ENCODE assay signal across 31 cellular contexts in the genomic region with DNA sequence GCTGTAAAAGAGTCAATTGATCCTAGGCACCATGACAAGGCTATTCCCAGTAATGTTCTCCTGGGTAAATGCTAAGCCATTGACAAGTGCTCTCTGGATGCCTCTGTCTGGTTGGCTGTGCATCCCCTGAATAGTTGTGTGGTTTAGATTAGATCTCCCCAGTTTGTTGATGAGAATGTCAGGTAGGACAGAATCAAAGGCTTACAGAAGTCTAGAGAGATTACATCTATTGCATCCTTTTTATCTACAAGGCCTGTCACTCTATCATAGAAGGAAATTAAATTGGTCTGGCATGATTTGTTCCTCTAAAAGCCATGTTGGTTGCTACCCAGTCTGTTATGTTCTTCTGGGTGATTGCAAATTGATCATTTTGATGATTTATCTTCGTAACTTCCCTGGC.
"Had no signal": no experiment of that assay in that cellular context is flagged by ENCODE, and none has a peak within 500 bp of the region (broad histone marks: within the 10 kb centered on the region; RNA-seq: fewer than 3 reads in every experiment).

No MANE protein-coding gene starts in this region.

- H3K27me3 ChIP-seq: adrenal gland, ascending aorta, body of pancreas, brain microvascular endothelial cell, breast epithelium, cardiac muscle cell had no signal

- ATAC-seq: activated naive CD4-positive, alpha-beta T cell treated with anti-CD3 and anti-CD28 coated beads, Interleukin-2, amount 50 U/mL, for 72 hours; activated naive CD8-positive, alpha-beta T cell treated with anti-CD3 and anti-CD28 coated beads, Interleukin-2, amount 50 U/mL, for 24 hours; activated T-cell treated with anti-CD3 and anti-CD28 coated beads, Interleukin-2, amount 50 U/mL, for 4 hours; activated T-cell treated with anti-CD3 and anti-CD28 coated beads, Interleukin-2, amount 50 U/mL, for 72 hours; activated T-helper 17 cell treated with anti-CD3 and anti-CD28 coated beads, Interleukin-2, amount 50 U/mL, for 72 hours; body of pancreas had no signal

- H3K9me3 ChIP-seq: adrenal gland, body of pancreas had no signal

- H3K4me3 ChIP-seq: adrenal gland, ascending aorta, body of pancreas, breast epithelium, cardiac muscle cell had no signal

- H3K36me3 ChIP-seq: adrenal gland, ascending aorta, brain microvascular endothelial cell, breast epithelium, cardiac muscle cell had no signal

- H3K4me1 ChIP-seq: adrenal gland, ascending aorta, body of pancreas, breast epithelium had no signal

- H3K27ac ChIP-seq: adrenal gland, ascending aorta, body of pancreas, brain microvascular endothelial cell, breast epithelium, cardiac muscle cell had no signal

- DNase-seq: activated effector memory CD4-positive, alpha-beta T cell treated with anti-CD3 and anti-CD28 coated beads, Interleukin-2, amount 50 U/mL, for 16 hours; activated effector memory CD4-positive, alpha-beta T cell treated with Interleukin-2 at 50 U/mL for 16 hours; activated gamma-delta T cell; activated gamma-delta T cell treated with Interleukin-2 at 50 U/mL for 16 hours; activated naive CD4-positive, alpha-beta T cell; activated naive CD4-positive, alpha-beta T cell treated with anti-CD3 and anti-CD28 coated beads for 36 hours; activated naive CD4-positive, alpha-beta T cell treated with anti-CD3 and anti-CD28 coated beads, Interleukin-2, amount 10 ng/mL, durations not matched to agents 7 days and 5 days; activated naive CD4-positive, alpha-beta T cell treated with anti-CD3 and anti-CD28 coated beads, Interleukin-2, amount 50 U/mL, for 16 hours; activated naive CD4-positive, alpha-beta T cell treated with Interleukin-2 at 50 U/mL for 16 hours; activated naive CD8-positive, alpha-beta T cell treated with anti-CD3 and anti-CD28 coated beads for 36 hours; activated naive CD8-positive, alpha-beta T cell treated with anti-CD3 and anti-CD28 coated beads, Interleukin-2, amount 10 ng/mL, durations not matched to agents 7 days and 5 days; activated naive CD8-positive, alpha-beta T cell treated with anti-CD3 and anti-CD28 coated beads, Interleukin-2, amount 50 U/mL, for 24 hours; activated T-cell treated with anti-CD3 and anti-CD28 coated beads, Interleukin-2, amount 50 U/mL, for 24 hours; activated T-cell treated with anti-CD3 and anti-CD28 coated beads, Interleukin-2, amount 50 U/mL, for 4 hours; activated T-cell treated with anti-CD3 and anti-CD28 coated beads, Interleukin-2, amount 50 U/mL, for 48 hours; activated T-cell treated with anti-CD3 and anti-CD28 coated beads, Interleukin-2, amount 50 U/mL, for 72 hours; adrenal gland; amniotic stem cell; amygdala; anterior cingulate cortex; aorta; body of pancreas; brain microvascular endothelial cell; caudate nucleus; central memory CD4-positive, alpha-beta T cell; cerebellar nuclear complex had no signal
